ENCODE assay signal across 19 cellular contexts in genomic region chr5:177140312-177140711, GRCh38. TPM values are rescaled to one million over a fixed set of nuclear protein-coding genes. Genes with fewer than 3 reads are reported as not detected.
DNase-seq lines count a peak whose midpoint lies in the region; ATAC-seq and TF ChIP-seq lines count a peak whose summit lies in the region.
"Had no signal": no experiment of that assay in that cellular context is flagged by ENCODE, and none has a peak within 500 bp of the region (broad histone marks: within the 10 kb centered on the region; RNA-seq: fewer than 3 reads in every experiment).

No MANE protein-coding gene starts in this region.

- H3K9me3 Mint-ChIP-seq in activated CD4-positive, alpha-beta T cell treated with anti-CD3 and anti-CD28 coated beads for 36 hours (ENCODE audit: low read depth) = no peaks in the 10 kb centered on the region
- H3K9me3 Mint-ChIP-seq in CD8-positive, alpha-beta memory T cell = no peaks in the 10 kb centered on the region
- no peaks in the 10 kb centered on the region for H3K9me3 Mint-ChIP-seq in activated T-helper 17 cell treated with anti-CD3 and anti-CD28 coated beads, Interleukin-2, amount 50 U/mL, for 72 hours
- H3K9me3 Mint-ChIP-seq in mesothelial cell of epicardium = no peaks in the 10 kb centered on the region
- H3K9me3 Mint-ChIP-seq: activated T-helper 2 cell treated with anti-CD3 and anti-CD28 coated beads, Interferon-gamma antibody, Interleukin-2, Interleukin-4, amounts not matched to agents 10 μg/mL and 5 μg/mL and 100 μg/mL, durations not matched to agents 14 hours and 24 hours and 36 hours had no signal

- H3K4me1 Mint-ChIP-seq in activated CD4-positive, alpha-beta T cell treated with anti-CD3 and anti-CD28 coated beads for 36 hours = peaks cover 54% of the 10 kb centered on the region
- peaks cover 55 to 82% (median 68%) of the 10 kb centered on the region in 3 donors for H3K4me1 Mint-ChIP-seq in CD8-positive, alpha-beta memory T cell
- peaks cover 30% of the 10 kb centered on the region for H3K4me1 Mint-ChIP-seq in activated T-helper 17 cell treated with anti-CD3 and anti-CD28 coated beads, Interleukin-2, amount 50 U/mL, for 72 hours
- peaks cover 28% of the 10 kb centered on the region for H3K4me1 Mint-ChIP-seq in mesothelial cell of epicardium

- H3K4me1 ChIP-seq in CD8-positive, alpha-beta memory T cell (ENCODE audit: insufficient read depth, low read length) = peaks cover 49% of the 10 kb centered on the region

- no peaks in the 10 kb centered on the region for H3K27me3 Mint-ChIP-seq in activated CD4-positive, alpha-beta T cell treated with anti-CD3 and anti-CD28 coated beads for 36 hours
- no peaks in the 10 kb centered on the region for H3K27me3 Mint-ChIP-seq in CD8-positive, alpha-beta memory T cell
- no peaks in the 10 kb centered on the region for H3K27me3 Mint-ChIP-seq in activated T-helper 17 cell treated with anti-CD3 and anti-CD28 coated beads, Interleukin-2, amount 50 U/mL, for 72 hours
- no peaks in the 10 kb centered on the region for H3K27me3 Mint-ChIP-seq in mesothelial cell of epicardium (ENCODE audit: low read depth)

- H3K27ac Mint-ChIP-seq in activated CD4-positive, alpha-beta T cell treated with anti-CD3 and anti-CD28 coated beads for 36 hours = peak overlapping the region; percentile 1
- H3K27ac Mint-ChIP-seq in CD8-positive, alpha-beta memory T cell = peak overlapping the region in 7 of 8 donors; percentile 4 to 81 (median 55)
- peak overlapping the region; percentile 1 for H3K27ac Mint-ChIP-seq in activated T-helper 17 cell treated with anti-CD3 and anti-CD28 coated beads, Interleukin-2, amount 50 U/mL, for 72 hours
- peak overlapping the region; percentile 21 for H3K27ac Mint-ChIP-seq in mesothelial cell of epicardium
- H3K27ac Mint-ChIP-seq: activated T-helper 2 cell treated with anti-CD3 and anti-CD28 coated beads, Interferon-gamma antibody, Interleukin-2, Interleukin-4, amounts not matched to agents 10 μg/mL and 5 μg/mL and 100 μg/mL, durations not matched to agents 14 hours and 24 hours and 36 hours had no signal

- no peak for ATAC-seq in activated CD4-positive, alpha-beta T cell treated with anti-CD3 and anti-CD28 coated beads for 36 hours
- no peak for ATAC-seq in activated T-helper 17 cell treated with anti-CD3 and anti-CD28 coated beads, Interleukin-2, amount 50 U/mL, for 72 hours (replicated peaks)
- ATAC-seq: left ventricle myocardium superior had no signal

- H3K4me3 ChIP-seq in CD8-positive, alpha-beta memory T cell (ENCODE audit: low read length) = no peak overlapping the region
- H3K4me3 ChIP-seq: MG63, right atrium auricular region, suprapubic skin, uterus had no signal

- H3K36me3 ChIP-seq in CD8-positive, alpha-beta memory T cell (ENCODE audit: insufficient read depth, low read length) = peaks cover 18% of the 10 kb centered on the region
- H3K36me3 ChIP-seq: uterus had no signal

- CTCF ChIA-PET in activated CD4-positive, alpha-beta T cell treated with anti-CD3 and anti-CD28 coated beads for 36 hours (lab: Charles Lee) = no interaction called here
- CTCF ChIA-PET in CD8-positive, alpha-beta memory T cell (lab: Charles Lee) = no interaction called here

- peaks cover 65% of the 10 kb centered on the region for H3K36me3 Mint-ChIP-seq in activated CD4-positive, alpha-beta T cell treated with anti-CD3 and anti-CD28 coated beads for 36 hours (ENCODE audit: low read depth)
- H3K36me3 Mint-ChIP-seq in CD8-positive, alpha-beta memory T cell = peaks cover 12 to 75% (median 16%) of the 10 kb centered on the region in 3 donors
- peaks cover 98% of the 10 kb centered on the region for H3K36me3 Mint-ChIP-seq in activated T-helper 17 cell treated with anti-CD3 and anti-CD28 coated beads, Interleukin-2, amount 50 U/mL, for 72 hours (ENCODE audit: low read depth)
- peaks cover 42% of the 10 kb centered on the region for H3K36me3 Mint-ChIP-seq in mesothelial cell of epicardium

- DNase-seq in activated CD4-positive, alpha-beta T cell treated with anti-CD3 and anti-CD28 coated beads for 36 hours = no peak
- no peak for DNase-seq in activated CD4-positive, alpha-beta T cell treated with anti-CD3 and anti-CD28 coated beads for 1 hour
- no peak for DNase-seq in CD8-positive, alpha-beta memory T cell
- no peak for DNase-seq in mesothelial cell of epicardium (ENCODE audit: low spot score in 2 of 2, unreplicated experiment in 2 of 2)
- DNase-seq in mesenteric fat pad (ENCODE audit: low spot score) = no peak
- no peak for DNase-seq in globus pallidus (ENCODE audit: low spot score)
- no peak for DNase-seq in GM10266 (ENCODE audit: extremely low spot score)
- DNase-seq: left ventricle myocardium superior; MG63; NCI-H1436 treated with DMSO at 0.1 percent for 48 hours; NCI-H2171 treated with DMSO at 0.1 percent for 48 hours; NCI-H526 treated with DMSO at 0.1 percent for 48 hours; stimulated activated CD8-positive, alpha-beta memory T cell treated with anti-CD3 and anti-CD28 coated beads, Interleukin-4, amount 100 ng/mL, for 48 hours; uterus had no signal

- no peak overlapping the region for H3K4me3 Mint-ChIP-seq in activated CD4-positive, alpha-beta T cell treated with anti-CD3 and anti-CD28 coated beads for 36 hours
- peak overlapping the region in 4 of 7 donors; percentile 3 to 54 (median 16) for H3K4me3 Mint-ChIP-seq in CD8-positive, alpha-beta memory T cell
- no peak overlapping the region for H3K4me3 Mint-ChIP-seq in activated T-helper 17 cell treated with anti-CD3 and anti-CD28 coated beads, Interleukin-2, amount 50 U/mL, for 72 hours
- no peak overlapping the region for H3K4me3 Mint-ChIP-seq in mesothelial cell of epicardium

- TF ChIP-seq CTCF in mesothelial cell of epicardium (IDR thresholded peaks at IDR 0.05; ENCODE audit: unreplicated experiment) = no peak
- TF ChIP-seq CTCF in GM10266 (IDR thresholded peaks at IDR 0.05; ENCODE audit: control insufficient read depth, insufficient read depth, low read depth, missing control alignments) = no peak

- H3K9me3 ChIP-seq in CD8-positive, alpha-beta memory T cell (ENCODE audit: low read length) = no peaks in the 10 kb centered on the region
- H3K9me3 ChIP-seq: MG63, right atrium auricular region, suprapubic skin, uterus had no signal

- intact Hi-C loops in activated CD4-positive, alpha-beta T cell treated with anti-CD3 and anti-CD28 coated beads for 36 hours (cut with DNase I, micrococcal nuclease) = no loop called here

- no peaks in the 10 kb centered on the region for H3K27me3 ChIP-seq in CD8-positive, alpha-beta memory T cell (ENCODE audit: insufficient read depth, low read length, poor library complexity, severe bottlenecking)
- H3K27me3 ChIP-seq: MG63, right atrium auricular region, suprapubic skin, uterus had no signal

- POLR2A ChIA-PET in activated CD4-positive, alpha-beta T cell treated with anti-CD3 and anti-CD28 coated beads for 36 hours (lab: Charles Lee) = no interaction called here
- POLR2A ChIA-PET in CD8-positive, alpha-beta memory T cell (lab: Charles Lee) = no interaction called here

- no peak overlapping the region for H3K27ac ChIP-seq in CD8-positive, alpha-beta memory T cell (ENCODE audit: low read depth, low read length)
- H3K27ac ChIP-seq: 22Rv1, right atrium auricular region, suprapubic skin, uterus had no signal

RNA-seq across cellular contexts. Expression of gene NSD1, which starts 6.7 kb away (rescaled TPM):
- total RNA-seq in activated CD4-positive, alpha-beta T cell treated with anti-CD3 and anti-CD28 coated beads for 36 hours = 10 to 100 TPM; 65.6 to 68.2 TPM
- total RNA-seq in CD8-positive, alpha-beta memory T cell = 10 to 100 TPM; 86.7 to 93.1 TPM
- polyA plus RNA-seq in CD8-positive, alpha-beta memory T cell = 48.7 TPM
- total RNA-seq in activated T-helper 17 cell treated with anti-CD3 and anti-CD28 coated beads, Interleukin-2, amount 50 U/mL, for 72 hours = 10 to 100 TPM; 66.7 to 86.1 TPM
- total RNA-seq in mesothelial cell of epicardium (153 to 164 TPM (median 161 TPM) in 3 replicates), mesenteric fat pad (74.6 TPM)

RNA-seq across cellular contexts. Expression of gene FGFR4, which starts 53.6 kb away (rescaled TPM):
- total RNA-seq in activated CD4-positive, alpha-beta T cell treated with anti-CD3 and anti-CD28 coated beads for 36 hours = 1 to 10 TPM; 1.5 to 2.0 TPM
- 1 to 10 TPM in 1 of 2 experiments, under 1 TPM in 1; 0.42 to 1.2 TPM for total RNA-seq in CD8-positive, alpha-beta memory T cell
- 0.29 TPM for polyA plus RNA-seq in CD8-positive, alpha-beta memory T cell
- total RNA-seq in activated T-helper 17 cell treated with anti-CD3 and anti-CD28 coated beads, Interleukin-2, amount 50 U/mL, for 72 hours = 1 to 10 TPM; 1.7 to 2.4 TPM
- total RNA-seq in mesothelial cell of epicardium = 4.7 to 8.0 TPM (median 5.9 TPM) in 3 replicates
- total RNA-seq in mesenteric fat pad = 0.42 TPM

Comparison
In these comparisons a context has a peak if more than half of its experiments do, and no peak if none do; other contexts are left out.
1. H3K27ac Mint-ChIP-seq: peak in every context shown above with its lines; median percentile 55 in CD8-positive, alpha-beta memory T cell; 21 in mesothelial cell of epicardium; 1 in activated CD4-positive, alpha-beta T cell treated with anti-CD3 and anti-CD28 coated beads for 36 hours; 1 in activated T-helper 17 cell treated with anti-CD3 and anti-CD28 coated beads, Interleukin-2, amount 50 U/mL, for 72 hours.
2. H3K4me3 Mint-ChIP-seq: peak in CD8-positive, alpha-beta memory T cell (4 of 7); none in activated CD4-positive, alpha-beta T cell treated with anti-CD3 and anti-CD28 coated beads for 36 hours (single experiment), activated T-helper 17 cell treated with anti-CD3 and anti-CD28 coated beads, Interleukin-2, amount 50 U/mL, for 72 hours (single experiment) and mesothelial cell of epicardium (single experiment).